10 cellular contexts compared by ENCODE assay signal in genomic region chr9:129968690-129969485, GRCh38.
DNase-seq lines count a peak whose midpoint lies in the region; ATAC-seq and TF ChIP-seq lines count a peak whose summit lies in the region.
"Had no signal": no experiment of that assay in that cellular context is flagged by ENCODE, and none has a peak within 500 bp of the region (broad histone marks: within the 10 kb centered on the region; RNA-seq: fewer than 3 reads in every experiment).

No MANE protein-coding gene starts in this region.

- peaks cover 20% of the 10 kb centered on the region for H3K4me1 ChIP-seq in suprapubic skin

- H3K9me3 ChIP-seq in suprapubic skin = no peaks in the 10 kb centered on the region

- TF ChIP-seq POLR2A in suprapubic skin (IDR thresholded peaks at IDR 0.05) = no peak

- H3K36me3 Mint-ChIP-seq in activated CD4-positive, alpha-beta T cell treated with anti-CD3 and anti-CD28 coated beads, Interleukin-2, amount 10 ng/mL, durations not matched to agents 24 days and 14 days (ENCODE audit: low read depth) = peaks cover 58% of the 10 kb centered on the region
- peaks cover 42% of the 10 kb centered on the region for H3K36me3 Mint-ChIP-seq in activated T-helper 1 cell treated with anti-CD3 and anti-CD28 coated beads, Interleukin-12 subunit alpha, Interleukin-12 subunit beta, Interleukin-2, Interleukin-4 antibody, amounts not matched to agents 30 ng/mL and 10 ng/mL and 1 ng/mL, durations not matched to agents 14 hours and 24 hours and 36 hours (ENCODE audit: low read depth)

- H3K27ac Mint-ChIP-seq in activated CD4-positive, alpha-beta T cell treated with anti-CD3 and anti-CD28 coated beads, Interleukin-2, amount 10 ng/mL, durations not matched to agents 24 days and 14 days = peak overlapping the region; percentile 59
- peak overlapping the region; percentile 65 for H3K27ac Mint-ChIP-seq in activated T-helper 1 cell treated with anti-CD3 and anti-CD28 coated beads, Interleukin-12 subunit alpha, Interleukin-12 subunit beta, Interleukin-2, Interleukin-4 antibody, amounts not matched to agents 30 ng/mL and 10 ng/mL and 1 ng/mL, durations not matched to agents 14 hours and 24 hours and 36 hours
- H3K27ac Mint-ChIP-seq: memory B cell had no signal

- H3K9me3 Mint-ChIP-seq in activated CD4-positive, alpha-beta T cell treated with anti-CD3 and anti-CD28 coated beads, Interleukin-2, amount 10 ng/mL, durations not matched to agents 24 days and 14 days = no peaks in the 10 kb centered on the region
- H3K9me3 Mint-ChIP-seq in activated T-helper 1 cell treated with anti-CD3 and anti-CD28 coated beads, Interleukin-12 subunit alpha, Interleukin-12 subunit beta, Interleukin-2, Interleukin-4 antibody, amounts not matched to agents 30 ng/mL and 10 ng/mL and 1 ng/mL, durations not matched to agents 14 hours and 24 hours and 36 hours = no peaks in the 10 kb centered on the region
- H3K9me3 Mint-ChIP-seq: memory B cell had no signal

- H3K36me3 ChIP-seq in suprapubic skin = peaks cover 25% of the 10 kb centered on the region

- H3K4me3 ChIP-seq in suprapubic skin = no peak overlapping the region

- no peaks in the 10 kb centered on the region for H3K27me3 Mint-ChIP-seq in activated CD4-positive, alpha-beta T cell treated with anti-CD3 and anti-CD28 coated beads, Interleukin-2, amount 10 ng/mL, durations not matched to agents 24 days and 14 days
- H3K27me3 Mint-ChIP-seq in activated T-helper 1 cell treated with anti-CD3 and anti-CD28 coated beads, Interleukin-12 subunit alpha, Interleukin-12 subunit beta, Interleukin-2, Interleukin-4 antibody, amounts not matched to agents 30 ng/mL and 10 ng/mL and 1 ng/mL, durations not matched to agents 14 hours and 24 hours and 36 hours (ENCODE audit: insufficient read depth) = no peaks in the 10 kb centered on the region
- H3K27me3 Mint-ChIP-seq: memory B cell had no signal

- TF ChIP-seq CTCF in suprapubic skin (IDR thresholded peaks at IDR 0.05) (no peak), GM20000 (IDR thresholded peaks at IDR 0.05; ENCODE audit: extremely low read depth, missing control alignments) (no peak)

- intact Hi-C loops in activated CD4-positive, alpha-beta T cell treated with anti-CD3 and anti-CD28 coated beads, Interleukin-2, amount 10 ng/mL, durations not matched to agents 24 days and 14 days (cut with micrococcal nuclease) = no loop called here
- intact Hi-C loops in activated T-helper 1 cell treated with anti-CD3 and anti-CD28 coated beads, Interleukin-12 subunit alpha, Interleukin-12 subunit beta, Interleukin-2, Interleukin-4 antibody, amounts not matched to agents 30 ng/mL and 10 ng/mL and 1 ng/mL, durations not matched to agents 14 hours and 24 hours and 36 hours (cut with micrococcal nuclease) = loop anchor here (1.0 kb wide), 1 partner anchor 20 kb away; no protein-coding TSS in a partner anchor
- intact Hi-C loops in left ventricle myocardium superior (cut with micrococcal nuclease) = no loop called here

- TF ChIP-seq EP300 in suprapubic skin (IDR thresholded peaks at IDR 0.05) = no peak

- H3K4me1 Mint-ChIP-seq in activated CD4-positive, alpha-beta T cell treated with anti-CD3 and anti-CD28 coated beads, Interleukin-2, amount 10 ng/mL, durations not matched to agents 24 days and 14 days = peaks cover 51% of the 10 kb centered on the region
- H3K4me1 Mint-ChIP-seq in activated T-helper 1 cell treated with anti-CD3 and anti-CD28 coated beads, Interleukin-12 subunit alpha, Interleukin-12 subunit beta, Interleukin-2, Interleukin-4 antibody, amounts not matched to agents 30 ng/mL and 10 ng/mL and 1 ng/mL, durations not matched to agents 14 hours and 24 hours and 36 hours (ENCODE audit: low read depth) = peaks cover 54% of the 10 kb centered on the region

- 26% methylated on average over 4 of the region's 4 CpGs for WGBS in suprapubic skin

- H3K27me3 ChIP-seq in suprapubic skin = no peaks in the 10 kb centered on the region

- DNase-seq in activated CD4-positive, alpha-beta T cell treated with anti-CD3 and anti-CD28 coated beads, Interleukin-2, amount 10 ng/mL, durations not matched to agents 24 days and 14 days = no peak
- no peak for DNase-seq in activated CD4-positive, alpha-beta T cell treated with anti-CD3 and anti-CD28 coated beads, Interleukin-2, amount 50 U/mL, for 4 hours
- no peak for DNase-seq in activated T-helper 1 cell treated with anti-CD3 and anti-CD28 coated beads, Interleukin-12 subunit alpha, Interleukin-12 subunit beta, Interleukin-2, Interleukin-4 antibody, amounts not matched to agents 30 ng/mL and 10 ng/mL and 1 ng/mL, durations not matched to agents 14 hours and 24 hours and 36 hours (ENCODE audit: low spot score)
- DNase-seq in left ventricle myocardium superior (no peak), suprapubic skin (ENCODE audit: low spot score in 2 of 2) (no peak), SIG-M5 treated with dmso at 0.1 percent for 504 hours (lab: John Stamatoyannopoulos, UW; ENCODE audit: unreplicated experiment) (no peak), GM20000 (ENCODE audit: low spot score) (no peak)
- DNase-seq: C1 segment of cervical spinal cord had no signal

- H3K4me3 Mint-ChIP-seq in activated CD4-positive, alpha-beta T cell treated with anti-CD3 and anti-CD28 coated beads, Interleukin-2, amount 10 ng/mL, durations not matched to agents 24 days and 14 days = peak overlapping the region; percentile 0
- H3K4me3 Mint-ChIP-seq in activated T-helper 1 cell treated with anti-CD3 and anti-CD28 coated beads, Interleukin-12 subunit alpha, Interleukin-12 subunit beta, Interleukin-2, Interleukin-4 antibody, amounts not matched to agents 30 ng/mL and 10 ng/mL and 1 ng/mL, durations not matched to agents 14 hours and 24 hours and 36 hours = no peak overlapping the region
- H3K4me3 Mint-ChIP-seq: memory B cell had no signal

- ATAC-seq in left ventricle myocardium superior (peak; percentile 41), HG03469 (IDR thresholded peaks at IDR 0.05; ENCODE audit: unreplicated experiment) (no peak)

- peak overlapping the region; percentile 19 for H3K27ac ChIP-seq in suprapubic skin
